In the genomic region with DNA sequence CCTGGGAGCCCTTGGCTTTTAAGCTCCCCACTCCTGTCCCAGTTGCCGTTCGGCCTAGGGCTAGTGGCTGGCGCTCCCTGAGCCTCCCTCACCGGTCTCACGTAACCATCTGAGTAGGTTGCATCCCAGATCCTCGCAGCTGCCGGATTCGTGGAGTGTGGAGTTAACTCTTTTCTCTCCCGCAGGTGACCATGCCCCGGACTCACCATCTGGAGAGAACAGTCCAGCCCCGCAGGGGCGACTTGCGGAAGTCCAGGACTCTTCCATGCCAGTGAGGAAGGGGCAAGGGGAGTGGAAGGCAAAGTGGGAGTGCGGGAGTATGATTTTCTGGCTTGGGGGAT, we compare ENCODE assay signal across 9 cellular contexts. TPM values are rescaled to one million over a fixed set of nuclear protein-coding genes. Genes with fewer than 3 reads are reported as not detected.
A peak's percentile ranks its signal among the peaks of the same experiment; 100 is the strongest.
DNase-seq lines count a peak whose midpoint lies in the region; ATAC-seq and TF ChIP-seq lines count a peak whose summit lies in the region.
"Had no signal": no experiment of that assay in that cellular context is flagged by ENCODE, and none has a peak within 500 bp of the region (broad histone marks: within the 10 kb centered on the region; RNA-seq: fewer than 3 reads in every experiment).

No MANE protein-coding gene starts in this region.

- peak overlapping the region; percentile 94 for H3K4me3 ChIP-seq in HEK293 (ENCODE audit: low read depth, low read length)
- peak overlapping the region; percentile 59 to 100 (median 99) for H3K4me3 ChIP-seq in heart right ventricle
- H3K4me3 ChIP-seq in gastrocnemius medialis, result peak overlapping the region; percentile 88 to 98 (median 90)

- no peaks in the 10 kb centered on the region for H3K27me3 ChIP-seq in heart right ventricle
- no peaks in the 10 kb centered on the region for H3K27me3 ChIP-seq in gastrocnemius medialis

- CTCF ChIA-PET in HEK293 (lab: Yijun Ruan, JAX), result interaction anchor here (0.5 to 6.3 kb wide), 10 partner anchors 9 to 243 kb away, joined by 3 to 118 read pairs (median 4); a partner anchor contains a TSS
- CTCF ChIA-PET in activated B cell treated with CpG ODN at 0.5 μM for 24 hours (lab: Charles Lee), result interaction anchor here (1.2 to 4.3 kb wide), 3 partner anchors 24 to 750 kb away, joined by 3 to 63 read pairs (median 51); a partner anchor contains a TSS

- DNase-seq in activated B cell treated with CpG ODN at 0.5 μM for 24 hours (no peak), heart right ventricle (peak in 1 of 2 donors; percentile 17), gastrocnemius medialis (peak in 1 of 2 donors; percentile 19), activated gamma-delta T cell (lab: John Stamatoyannopoulos, UW) (no peak), NCI-H82 treated with DMSO at 0.1 percent for 48 hours (lab: John Stamatoyannopoulos, UW; ENCODE audit: unreplicated experiment) (no peak), SHP77 treated with DMSO at 0.1 percent for 48 hours (lab: John Stamatoyannopoulos, UW) (no peak)

- peak overlapping the region; percentile 98 for H3K27ac Mint-ChIP-seq in activated B cell treated with CpG ODN at 0.5 μM for 24 hours

- H3K9me3 Mint-ChIP-seq in activated B cell treated with CpG ODN at 0.5 μM for 24 hours, result no peaks in the 10 kb centered on the region

- no peak for TF ChIP-seq POLR2A in gastrocnemius medialis (IDR thresholded peaks at IDR 0.05)

- H3K27ac ChIP-seq in HEK293 (ENCODE audit: extremely low read depth, low read depth, low read length) (peak overlapping the region; percentile 92), heart right ventricle (peak overlapping the region; percentile 90 to 100 (median 98)), gastrocnemius medialis (peak overlapping the region; percentile 95 to 99 (median 96))

- WGBS in heart right ventricle, 2 donors, result 11 to 12% methylated on average over 14 of the region's 14 CpGs

- in situ Hi-C loops in gastrocnemius medialis (cut with MboI; ENCODE audit: low sequenced_read_pairs in 4 of 4), result no loop called here

- H3K4me1 ChIP-seq in HEK293 (ENCODE audit: control insufficient read depth, insufficient read depth, low read length) (peaks cover 4% of the 10 kb centered on the region; the same call in 1 of the 2 replicates), heart right ventricle (peaks cover 12 to 45% (median 36%) of the 10 kb centered on the region in 9 donors), gastrocnemius medialis (peaks cover 28 to 29% of the 10 kb centered on the region in 2 donors)

- peaks cover 38% of the 10 kb centered on the region for H3K4me1 Mint-ChIP-seq in activated B cell treated with CpG ODN at 0.5 μM for 24 hours

- peaks cover 55% of the 10 kb centered on the region for H3K36me3 Mint-ChIP-seq in activated B cell treated with CpG ODN at 0.5 μM for 24 hours (ENCODE audit: low read depth)

- H3K36me3 ChIP-seq in HEK293 (ENCODE audit: control insufficient read depth in 2 of 2, insufficient read depth in 1 of 2, low read length in 2 of 2) (peaks cover 0 to 54% of the 10 kb centered on the region in 2 experiments; a peak in 1 of 3 replicates), heart right ventricle (peaks cover 0 to 53% (median 35%) of the 10 kb centered on the region in 9 donors), gastrocnemius medialis (peaks cover 0 to 46% of the 10 kb centered on the region in 2 donors)

- no peak for ATAC-seq in activated B cell treated with CpG ODN at 0.5 μM for 24 hours (ENCODE audit: low read depth)
- ATAC-seq in heart right ventricle, result no peak
- no peak for ATAC-seq in gastrocnemius medialis
- ATAC-seq in HG02642 (IDR thresholded peaks at IDR 0.05; ENCODE audit: poor library complexity, unreplicated experiment), result no peak

- H3K9me3 ChIP-seq in HEK293 (ENCODE audit: control insufficient read depth, insufficient read depth, low read depth, low read length), result no peaks in the 10 kb centered on the region
- H3K9me3 ChIP-seq in heart right ventricle, result no peaks in the 10 kb centered on the region
- H3K9me3 ChIP-seq in gastrocnemius medialis, result no peaks in the 10 kb centered on the region

- POLR2A ChIA-PET in HEK293 (lab: Yijun Ruan, JAX), result interaction anchor here (0.7 to 6.5 kb wide), 8 partner anchors 8 to 141 kb away, joined by 3 to 121 read pairs (median 14); a partner anchor contains a TSS
- POLR2A ChIA-PET in activated B cell treated with CpG ODN at 0.5 μM for 24 hours (lab: Charles Lee), result interaction anchor here (0.5 to 7.1 kb wide), 13 partner anchors 9 to 362 kb away, joined by 3 to 340 read pairs (median 26); a partner anchor contains a TSS

- no peak for TF ChIP-seq CTCF in HEK293 (tag by site-specific recombination; IDR thresholded peaks at IDR 0.05)
- TF ChIP-seq CTCF in activated B cell treated with CpG ODN at 0.5 μM for 24 hours (IDR thresholded peaks at IDR 0.05), result no peak
- TF ChIP-seq CTCF in heart right ventricle (IDR thresholded peaks at IDR 0.05), result no peak
- TF ChIP-seq CTCF in gastrocnemius medialis (IDR thresholded peaks at IDR 0.05 in 4 of 5, conservative IDR thresholded peaks at IDR 0.05 in 1 of 5), result no peak

- H3K27me3 Mint-ChIP-seq in activated B cell treated with CpG ODN at 0.5 μM for 24 hours, result no peaks in the 10 kb centered on the region

- intact Hi-C loops in activated B cell treated with CpG ODN at 0.5 μM for 24 hours (cut with micrococcal nuclease), result no loop called here
- intact Hi-C loops in heart right ventricle (cut with DNase I), result loop anchor here in 1 of 10 donors (2.0 kb wide), 1 partner anchor 28 kb away; a partner anchor contains a TSS
- intact Hi-C loops in gastrocnemius medialis (cut with DNase I; ENCODE audit: low total_unique reads), result loop anchor here (2.0 kb wide), 1 partner anchor 100 kb away; a partner anchor contains a TSS

- peak overlapping the region; percentile 99 for H3K4me3 Mint-ChIP-seq in activated B cell treated with CpG ODN at 0.5 μM for 24 hours

TF ChIP-seq in HEK293, 187 proteins besides CTCF, POLR2A, EP300 and RAD21 (continues in another document):
- TF ChIP-seq ZNF202 (tag by site-specific recombination; IDR thresholded peaks at IDR 0.05; ENCODE audit: borderline replicate concordance), result no peak
- peak; percentile 30; the same call in 1 of the 2 replicates for TF ChIP-seq ZBTB17 (tag by site-specific recombination; IDR thresholded peaks at IDR 0.05)
- TF ChIP-seq ZNF792 (tag by site-specific recombination; IDR thresholded peaks at IDR 0.05), result no peak
- TF ChIP-seq, protein P1, sequence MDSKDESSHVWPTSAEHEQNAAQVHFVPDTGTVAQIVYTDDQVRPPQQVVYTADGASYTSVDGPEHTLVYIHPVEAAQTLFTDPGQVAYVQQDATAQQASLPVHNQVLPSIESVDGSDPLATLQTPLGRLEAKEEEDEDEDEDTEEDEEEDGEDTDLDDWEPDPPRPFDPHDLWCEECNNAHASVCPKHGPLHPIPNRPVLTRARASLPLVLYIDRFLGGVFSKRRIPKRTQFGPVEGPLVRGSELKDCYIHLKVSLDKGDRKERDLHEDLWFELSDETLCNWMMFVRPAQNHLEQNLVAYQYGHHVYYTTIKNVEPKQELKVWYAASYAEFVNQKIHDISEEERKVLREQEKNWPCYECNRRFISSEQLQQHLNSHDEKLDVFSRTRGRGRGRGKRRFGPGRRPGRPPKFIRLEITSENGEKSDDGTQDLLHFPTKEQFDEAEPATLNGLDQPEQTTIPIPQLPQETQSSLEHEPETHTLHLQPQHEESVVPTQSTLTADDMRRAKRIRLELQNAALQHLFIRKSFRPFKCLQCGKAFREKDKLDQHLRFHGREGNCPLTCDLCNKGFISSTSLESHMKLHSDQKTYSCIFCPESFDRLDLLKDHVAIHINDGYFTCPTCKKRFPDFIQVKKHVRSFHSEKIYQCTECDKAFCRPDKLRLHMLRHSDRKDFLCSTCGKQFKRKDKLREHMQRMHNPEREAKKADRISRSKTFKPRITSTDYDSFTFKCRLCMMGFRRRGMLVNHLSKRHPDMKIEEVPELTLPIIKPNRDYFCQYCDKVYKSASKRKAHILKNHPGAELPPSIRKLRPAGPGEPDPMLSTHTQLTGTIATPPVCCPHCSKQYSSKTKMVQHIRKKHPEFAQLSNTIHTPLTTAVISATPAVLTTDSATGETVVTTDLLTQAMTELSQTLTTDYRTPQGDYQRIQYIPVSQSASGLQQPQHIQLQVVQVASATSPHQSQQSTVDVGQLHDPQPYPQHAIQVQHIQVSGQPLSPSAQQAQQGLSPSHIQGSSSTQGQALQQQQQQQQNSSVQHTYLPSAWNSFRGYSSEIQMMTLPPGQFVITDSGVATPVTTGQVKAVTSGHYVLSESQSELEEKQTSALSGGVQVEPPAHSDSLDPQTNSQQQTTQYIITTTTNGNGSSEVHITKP (tag by site-specific recombination; IDR thresholded peaks at IDR 0.05), result peak; percentile 35
- no peak for TF ChIP-seq ZNF624 (tag by site-specific recombination; IDR thresholded peaks at IDR 0.05)

RNA-seq across cellular contexts. Expression of a gene that starts 0.9 kb away (rescaled TPM):
- 73.8 and 83.1 TPM in 2 replicates for total RNA-seq in activated B cell treated with CpG ODN at 0.5 μM for 24 hours
- 10 to 100 TPM; 20.3 to 38.8 (median 27.0) TPM for total RNA-seq in heart right ventricle
- polyA plus RNA-seq in heart right ventricle, result 100 to 1,000 TPM in 1 of 2 donors, 10 to 100 TPM in 1; 54.4 to 111 TPM
- total RNA-seq in gastrocnemius medialis, result 10 to 100 TPM; 26.4 to 44.9 (median 34.8) TPM

RNA-seq across cellular contexts. Expression of a gene that starts 3.2 kb away (rescaled TPM):
- total RNA-seq in activated B cell treated with CpG ODN at 0.5 μM for 24 hours (1,079 and 1,089 TPM in 2 replicates), heart right ventricle (100 to 1,000 TPM; 281 to 672 (median 320) TPM), gastrocnemius medialis (100 to 1,000 TPM; 153 to 371 (median 251) TPM)
- 100 to 1,000 TPM; 159 to 962 TPM for polyA plus RNA-seq in heart right ventricle

RNA-seq across cellular contexts. Expression of a gene that starts 11.5 kb away (rescaled TPM):
- 3.8 and 6.3 TPM in 2 replicates for total RNA-seq in activated B cell treated with CpG ODN at 0.5 μM for 24 hours
- total RNA-seq in heart right ventricle, result 100 to 1,000 TPM in 3 of 10 donors, 10 to 100 TPM in 7; 79.4 to 112 (median 89.6) TPM
- polyA plus RNA-seq in heart right ventricle, result 100 to 1,000 TPM in 1 of 2 donors, 10 to 100 TPM in 1; 54.8 to 133 TPM
- total RNA-seq in gastrocnemius medialis, result 10 to 100 TPM; 20.6 to 24.1 (median 22.9) TPM

RNA-seq across cellular contexts. Expression of a gene that starts 18.5 kb away (rescaled TPM):
- 0.59 and 0.93 TPM in 2 replicates for total RNA-seq in activated B cell treated with CpG ODN at 0.5 μM for 24 hours
- 1 to 10 TPM in 2 of 10 donors, under 1 TPM in 7, not detected in 1; 0.20 to 7.9 (median 0.55) TPM for total RNA-seq in heart right ventricle
- polyA plus RNA-seq in heart right ventricle, result under 1 TPM; 0.17 to 0.88 TPM
- under 1 TPM in 3 of 4 donors, not detected in 1; 0.20 to 0.49 (median 0.32) TPM for total RNA-seq in gastrocnemius medialis
- total RNA-seq: NCI-H460 had no signal

RNA-seq across cellular contexts. Expression of a gene that starts 27.1 kb away (rescaled TPM):
- 74.5 and 76.5 TPM in 2 replicates for total RNA-seq in activated B cell treated with CpG ODN at 0.5 μM for 24 hours
- 10 to 100 TPM; 46.3 to 63.2 (median 49.9) TPM for total RNA-seq in heart right ventricle
- 10 to 100 TPM; 44.0 to 88.4 TPM for polyA plus RNA-seq in heart right ventricle
- 10 to 100 TPM; 39.6 to 79.3 (median 53.0) TPM for total RNA-seq in gastrocnemius medialis
